1 cellular context compared by ENCODE assay signal in genomic region chr2:178277741-178278197, GRCh38.
TF ChIP-seq lines count a peak whose summit lies in the region.

No MANE protein-coding gene starts in this region.

TF ChIP-seq in K562, 482 proteins besides CTCF, POLR2A, EP300 and RAD21 (continued from another document and continues in another):
- TF ChIP-seq, protein P1, sequence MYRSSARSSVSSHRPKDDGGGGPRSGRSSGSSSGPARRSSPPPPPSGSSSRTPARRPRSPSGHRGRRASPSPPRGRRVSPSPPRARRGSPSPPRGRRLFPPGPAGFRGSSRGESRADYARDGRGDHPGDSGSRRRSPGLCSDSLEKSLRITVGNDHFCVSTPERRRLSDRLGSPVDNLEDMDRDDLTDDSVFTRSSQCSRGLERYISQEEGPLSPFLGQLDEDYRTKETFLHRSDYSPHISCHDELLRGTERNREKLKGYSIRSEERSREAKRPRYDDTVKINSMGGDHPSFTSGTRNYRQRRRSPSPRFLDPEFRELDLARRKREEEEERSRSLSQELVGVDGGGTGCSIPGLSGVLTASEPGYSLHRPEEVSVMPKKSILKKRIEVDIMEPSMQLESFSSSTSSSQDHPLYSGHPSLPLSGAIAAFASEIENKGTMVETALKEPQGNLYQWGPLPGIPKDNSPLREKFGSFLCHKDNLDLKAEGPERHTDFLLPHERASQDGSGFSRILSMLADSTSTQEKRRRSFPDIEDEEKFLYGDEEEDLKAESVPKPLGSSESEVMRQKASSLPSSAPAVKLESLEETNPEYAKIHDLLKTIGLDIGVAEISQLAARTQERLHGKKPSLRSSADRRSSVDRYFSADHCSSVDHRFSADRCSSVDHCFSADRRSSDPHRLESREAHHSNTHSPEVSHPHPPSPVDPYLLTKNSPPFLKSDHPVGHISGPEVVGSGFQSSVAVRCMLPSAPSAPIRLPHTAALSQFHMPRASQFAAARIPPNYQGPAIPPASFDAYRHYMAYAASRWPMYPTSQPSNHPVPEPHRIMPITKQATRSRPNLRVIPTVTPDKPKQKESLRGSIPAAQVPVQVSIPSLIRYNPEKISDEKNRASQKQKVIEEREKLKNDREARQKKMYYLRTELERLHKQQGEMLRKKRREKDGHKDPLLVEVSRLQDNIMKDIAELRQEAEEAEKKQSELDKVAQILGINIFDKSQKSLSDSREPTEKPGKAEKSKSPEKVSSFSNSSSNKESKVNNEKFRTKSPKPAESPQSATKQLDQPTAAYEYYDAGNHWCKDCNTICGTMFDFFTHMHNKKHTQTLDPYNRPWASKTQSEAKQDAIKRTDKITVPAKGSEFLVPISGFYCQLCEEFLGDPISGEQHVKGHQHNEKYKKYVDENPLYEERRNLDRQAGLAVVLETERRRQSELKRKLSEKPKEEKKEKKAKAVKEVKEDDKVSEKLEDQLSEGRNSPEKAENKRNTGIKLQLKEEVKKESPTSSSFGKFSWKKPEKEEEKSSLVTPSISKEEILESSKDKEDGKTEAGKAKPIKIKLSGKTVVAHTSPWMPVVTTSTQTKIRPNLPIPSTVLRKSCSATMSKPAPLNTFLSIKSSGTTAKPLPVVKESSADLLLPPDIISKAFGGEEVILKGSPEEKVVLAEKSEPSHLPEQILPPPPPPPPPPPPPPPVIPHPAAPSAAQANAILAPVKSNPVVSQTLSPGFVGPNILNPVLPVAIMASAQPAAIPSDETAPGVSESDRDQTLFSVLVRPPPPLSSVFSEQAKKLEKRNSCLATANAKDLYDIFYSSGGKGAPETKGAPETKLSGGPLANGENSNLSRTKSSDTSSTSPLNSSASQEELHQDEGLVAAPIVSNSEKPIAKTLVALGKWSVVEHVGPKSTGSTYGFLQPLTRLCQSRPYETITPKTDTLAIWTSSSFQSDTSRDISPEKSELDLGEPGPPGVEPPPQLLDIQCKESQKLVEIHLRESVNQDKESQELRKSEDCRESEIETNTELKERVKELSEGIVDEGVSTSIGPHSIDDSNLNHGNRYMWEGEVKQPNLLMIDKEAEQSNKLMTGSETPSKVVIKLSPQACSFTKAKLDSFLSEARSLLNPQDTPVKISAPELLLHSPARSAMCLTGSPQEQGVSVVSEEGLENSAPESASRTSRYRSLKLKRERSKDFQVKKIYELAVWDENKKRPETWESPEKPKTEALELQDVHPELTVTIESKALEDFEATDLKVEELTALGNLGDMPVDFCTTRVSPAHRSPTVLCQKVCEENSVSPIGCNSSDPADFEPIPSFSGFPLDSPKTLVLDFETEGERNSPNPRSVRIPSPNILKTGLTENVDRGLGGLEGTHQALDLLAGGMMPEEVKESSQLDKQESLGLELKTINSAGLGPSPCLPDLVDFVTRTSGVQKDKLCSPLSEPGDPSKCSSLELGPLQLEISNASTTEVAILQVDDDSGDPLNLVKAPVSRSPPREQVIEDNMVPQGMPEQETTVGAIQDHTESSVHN (IDR thresholded peaks at IDR 0.05; ENCODE audit: borderline replicate concordance in 1 of 2, low read depth in 1 of 2) = 0 out of 4 replicates have a peak, but pooled peaks of 1 of the 2 experiments have one; percentile 23
- TF ChIP-seq ELK1 (CRISPR knock-in tag; IDR thresholded peaks at IDR 0.05) = no peak
- no peak for TF ChIP-seq CBX8 (IDR thresholded peaks at IDR 0.05; ENCODE audit: borderline replicate concordance, extremely low read depth, low read depth, low read length, poor library complexity, severe bottlenecking)
- no peak for TF ChIP-seq ZNF174 (CRISPR knock-in tag; IDR thresholded peaks at IDR 0.05)
- TF ChIP-seq CC2D1A (IDR thresholded peaks at IDR 0.05) = peak; percentile 37; the same call in 1 of the 2 replicates
- no peak for TF ChIP-seq ARID3A (IDR thresholded peaks at IDR 0.05; ENCODE audit: borderline replicate concordance, low read depth, low read length)
- no peak for TF ChIP-seq CHD7 (IDR thresholded peaks at IDR 0.05; ENCODE audit: low read depth, low read length)
- no peak for TF ChIP-seq SMAD4 (CRISPR knock-in tag; conservative IDR thresholded peaks at IDR 0.05)
- no peak for TF ChIP-seq CHD4 (IDR thresholded peaks at IDR 0.05; ENCODE audit: insufficient read depth, insufficient replicate concordance, low read depth, low read length, poor library complexity, severe bottlenecking)
- no peak for TF ChIP-seq COPS2 (conservative IDR thresholded peaks at IDR 0.05)
- TF ChIP-seq ZNF212 (CRISPR knock-in tag; IDR thresholded peaks at IDR 0.05) = no peak
- no peak for TF ChIP-seq HDAC8 (tag; IDR thresholded peaks at IDR 0.05)
- TF ChIP-seq DIDO1 (tag; IDR thresholded peaks at IDR 0.05; ENCODE audit: low read depth) = no peak
- TF ChIP-seq, protein P2, sequence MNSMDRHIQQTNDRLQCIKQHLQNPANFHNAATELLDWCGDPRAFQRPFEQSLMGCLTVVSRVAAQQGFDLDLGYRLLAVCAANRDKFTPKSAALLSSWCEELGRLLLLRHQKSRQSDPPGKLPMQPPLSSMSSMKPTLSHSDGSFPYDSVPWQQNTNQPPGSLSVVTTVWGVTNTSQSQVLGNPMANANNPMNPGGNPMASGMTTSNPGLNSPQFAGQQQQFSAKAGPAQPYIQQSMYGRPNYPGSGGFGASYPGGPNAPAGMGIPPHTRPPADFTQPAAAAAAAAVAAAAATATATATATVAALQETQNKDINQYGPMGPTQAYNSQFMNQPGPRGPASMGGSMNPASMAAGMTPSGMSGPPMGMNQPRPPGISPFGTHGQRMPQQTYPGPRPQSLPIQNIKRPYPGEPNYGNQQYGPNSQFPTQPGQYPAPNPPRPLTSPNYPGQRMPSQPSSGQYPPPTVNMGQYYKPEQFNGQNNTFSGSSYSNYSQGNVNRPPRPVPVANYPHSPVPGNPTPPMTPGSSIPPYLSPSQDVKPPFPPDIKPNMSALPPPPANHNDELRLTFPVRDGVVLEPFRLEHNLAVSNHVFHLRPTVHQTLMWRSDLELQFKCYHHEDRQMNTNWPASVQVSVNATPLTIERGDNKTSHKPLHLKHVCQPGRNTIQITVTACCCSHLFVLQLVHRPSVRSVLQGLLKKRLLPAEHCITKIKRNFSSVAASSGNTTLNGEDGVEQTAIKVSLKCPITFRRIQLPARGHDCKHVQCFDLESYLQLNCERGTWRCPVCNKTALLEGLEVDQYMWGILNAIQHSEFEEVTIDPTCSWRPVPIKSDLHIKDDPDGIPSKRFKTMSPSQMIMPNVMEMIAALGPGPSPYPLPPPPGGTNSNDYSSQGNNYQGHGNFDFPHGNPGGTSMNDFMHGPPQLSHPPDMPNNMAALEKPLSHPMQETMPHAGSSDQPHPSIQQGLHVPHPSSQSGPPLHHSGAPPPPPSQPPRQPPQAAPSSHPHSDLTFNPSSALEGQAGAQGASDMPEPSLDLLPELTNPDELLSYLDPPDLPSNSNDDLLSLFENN (IDR thresholded peaks at IDR 0.05; ENCODE audit: low read depth in 2 of 2, low read length in 2 of 2) = no peak
- no peak for TF ChIP-seq LCOR (CRISPR knock-in tag; IDR thresholded peaks at IDR 0.05)
- TF ChIP-seq ZC3H4 (CRISPR knock-in tag; IDR thresholded peaks at IDR 0.05; ENCODE audit: borderline replicate concordance) = no peak
- no peak for TF ChIP-seq ZNF311 (CRISPR knock-in tag; IDR thresholded peaks at IDR 0.05)
- no peak for TF ChIP-seq BDP1 (IDR thresholded peaks at IDR 0.05; ENCODE audit: insufficient read depth, insufficient read length)
